Comparison of ENCODE assay signal across 11 cellular contexts in genomic region chr2:215900203-215900611, GRCh38.
DNase-seq lines count a peak whose midpoint lies in the region; ATAC-seq and TF ChIP-seq lines count a peak whose summit lies in the region.
"Had no signal": no experiment of that assay in that cellular context is flagged by ENCODE, and none has a peak within 500 bp of the region (broad histone marks: within the 10 kb centered on the region; RNA-seq: fewer than 3 reads in every experiment).

No MANE protein-coding gene starts in this region.

- H3K4me3 Mint-ChIP-seq in HFFc6 (no peak overlapping the region), progenitor cell of endocrine pancreas (ENCODE audit: low read depth) (no peak overlapping the region)
- no peak overlapping the region for H3K4me3 Mint-ChIP-seq in stimulated activated naive B cell treated with anti-CD40 and anti-IgM and Interleukin-4, amounts not matched to agents 10 μg/mL and 1 μg/mL and 100 μg/mL, for 72 hours
- H3K4me3 Mint-ChIP-seq: activated CD4-positive, alpha-beta T cell treated with anti-CD3 and anti-CD28 coated beads for 36 hours; activated T-helper 17 cell treated with anti-CD3 and anti-CD28 coated beads, Interleukin-2, amount 50 U/mL, for 72 hours had no signal

- peaks cover 41% of the 10 kb centered on the region for H3K4me1 ChIP-seq in skeletal muscle satellite cell (ENCODE audit: control insufficient read depth, insufficient read depth, low read length)

- H3K9ac ChIP-seq in skeletal muscle satellite cell (ENCODE audit: low read depth, low read length): no peak overlapping the region

- no peak overlapping the region for H3K4me3 ChIP-seq in fibroblast of pulmonary artery (replicated peaks; ENCODE audit: low read depth, low read length)
- no peak overlapping the region for H3K4me3 ChIP-seq in skeletal muscle satellite cell (ENCODE audit: low read length)

- H3K4me1 Mint-ChIP-seq in HFFc6 (ENCODE audit: low read depth) (peaks cover 60% of the 10 kb centered on the region), progenitor cell of endocrine pancreas (ENCODE audit: low read depth) (peaks cover 9% of the 10 kb centered on the region)
- peaks cover 5 to 7% of the 10 kb centered on the region in 2 donors for H3K4me1 Mint-ChIP-seq in stimulated activated naive B cell treated with anti-CD40 and anti-IgM and Interleukin-4, amounts not matched to agents 10 μg/mL and 1 μg/mL and 100 μg/mL, for 72 hours
- H3K4me1 Mint-ChIP-seq: activated T-helper 17 cell treated with anti-CD3 and anti-CD28 coated beads, Interleukin-2, amount 50 U/mL, for 72 hours had no signal

- H3K9me3 Mint-ChIP-seq in HFFc6 (no peaks in the 10 kb centered on the region), progenitor cell of endocrine pancreas (ENCODE audit: low read depth) (no peaks in the 10 kb centered on the region)
- H3K9me3 Mint-ChIP-seq in stimulated activated naive B cell treated with anti-CD40 and anti-IgM and Interleukin-4, amounts not matched to agents 10 μg/mL and 1 μg/mL and 100 μg/mL, for 72 hours: no peaks in the 10 kb centered on the region
- H3K9me3 Mint-ChIP-seq: activated T-helper 17 cell treated with anti-CD3 and anti-CD28 coated beads, Interleukin-2, amount 50 U/mL, for 72 hours had no signal

- ATAC-seq in stimulated activated naive B cell treated with anti-CD40 and anti-IgM and Interleukin-4, amounts not matched to agents 10 μg/mL and 1 μg/mL and 100 μg/mL, for 72 hours (replicated peaks): no peak
- ATAC-seq: activated CD4-positive, alpha-beta T cell treated with anti-CD3 and anti-CD28 coated beads for 36 hours; activated T-helper 17 cell treated with anti-CD3 and anti-CD28 coated beads, Interleukin-2, amount 50 U/mL, for 72 hours had no signal

- H3K27ac Mint-ChIP-seq in HFFc6 (no peak overlapping the region), progenitor cell of endocrine pancreas (no peak overlapping the region)
- H3K27ac Mint-ChIP-seq in stimulated activated naive B cell treated with anti-CD40 and anti-IgM and Interleukin-4, amounts not matched to agents 10 μg/mL and 1 μg/mL and 100 μg/mL, for 72 hours: no peak overlapping the region
- H3K27ac Mint-ChIP-seq: activated CD4-positive, alpha-beta T cell treated with anti-CD3 and anti-CD28 coated beads for 36 hours; activated T-helper 17 cell treated with anti-CD3 and anti-CD28 coated beads, Interleukin-2, amount 50 U/mL, for 72 hours had no signal

- no peaks in the 10 kb centered on the region for H3K27me3 ChIP-seq in skeletal muscle satellite cell (ENCODE audit: control insufficient read depth, insufficient read depth, low read length)

- peak; percentile 43 for DNase-seq in HFFc6
- peak; percentile 85 for DNase-seq in RPMI7951 (ENCODE audit: low read depth)
- peak; percentile 64 for DNase-seq in fibroblast of pulmonary artery (ENCODE audit: low read depth)
- DNase-seq in stimulated activated naive B cell treated with anti-CD40 and anti-IgM and Interleukin-4, amounts not matched to agents 10 μg/mL and 1 μg/mL and 100 μg/mL, for 72 hours: no peak
- no peak for DNase-seq in ureter (ENCODE audit: low spot score)
- no peak for DNase-seq in progenitor cell of endocrine pancreas (ENCODE audit: low spot score, unreplicated experiment)
- DNase-seq: activated CD4-positive, alpha-beta T cell treated with anti-CD3 and anti-CD28 coated beads for 36 hours; DND-41; NCI-H2227 treated with DMSO at 0.1 percent for 48 hours had no signal

- H3K36me3 Mint-ChIP-seq in HFFc6 (ENCODE audit: low read depth): no peaks in the 10 kb centered on the region
- no peaks in the 10 kb centered on the region for H3K36me3 Mint-ChIP-seq in stimulated activated naive B cell treated with anti-CD40 and anti-IgM and Interleukin-4, amounts not matched to agents 10 μg/mL and 1 μg/mL and 100 μg/mL, for 72 hours
- H3K36me3 Mint-ChIP-seq in progenitor cell of endocrine pancreas (ENCODE audit: insufficient read depth): no peaks in the 10 kb centered on the region

- H3K27me3 Mint-ChIP-seq in HFFc6 (ENCODE audit: insufficient read depth): no peaks in the 10 kb centered on the region
- peaks cover 0 to 9% of the 10 kb centered on the region in 2 donors for H3K27me3 Mint-ChIP-seq in stimulated activated naive B cell treated with anti-CD40 and anti-IgM and Interleukin-4, amounts not matched to agents 10 μg/mL and 1 μg/mL and 100 μg/mL, for 72 hours
- H3K27me3 Mint-ChIP-seq in progenitor cell of endocrine pancreas: no peaks in the 10 kb centered on the region

- H3K4me2 ChIP-seq in skeletal muscle satellite cell (ENCODE audit: low read length): peak overlapping the region; percentile 24

- no peaks in the 10 kb centered on the region for H3K9me3 ChIP-seq in skeletal muscle satellite cell (replicated peaks; ENCODE audit: low read length)

- TF ChIP-seq CTCF in HFFc6 (IDR thresholded peaks at IDR 0.05) (no peak), fibroblast of pulmonary artery (IDR thresholded peaks at IDR 0.05; ENCODE audit: low read length, missing control alignments) (no peak), progenitor cell of endocrine pancreas (IDR thresholded peaks at IDR 0.05; ENCODE audit: unreplicated experiment) (no peak)

- no peaks in the 10 kb centered on the region for H3K36me3 ChIP-seq in skeletal muscle satellite cell (ENCODE audit: insufficient read depth, low read length)

Comparison
In these comparisons a context has a peak if more than half of its experiments do, and no peak if none do; other contexts are left out.
1. DNase-seq: peak in HFFc6 (single experiment), RPMI7951 (single experiment) and fibroblast of pulmonary artery (single experiment); none in stimulated activated naive B cell treated with anti-CD40 and anti-IgM and Interleukin-4, amounts not matched to agents 10 μg/mL and 1 μg/mL and 100 μg/mL, for 72 hours (single experiment), ureter (single experiment) and progenitor cell of endocrine pancreas (single experiment).